ENCODE assay signal across 1 cellular context in the genomic region with DNA sequence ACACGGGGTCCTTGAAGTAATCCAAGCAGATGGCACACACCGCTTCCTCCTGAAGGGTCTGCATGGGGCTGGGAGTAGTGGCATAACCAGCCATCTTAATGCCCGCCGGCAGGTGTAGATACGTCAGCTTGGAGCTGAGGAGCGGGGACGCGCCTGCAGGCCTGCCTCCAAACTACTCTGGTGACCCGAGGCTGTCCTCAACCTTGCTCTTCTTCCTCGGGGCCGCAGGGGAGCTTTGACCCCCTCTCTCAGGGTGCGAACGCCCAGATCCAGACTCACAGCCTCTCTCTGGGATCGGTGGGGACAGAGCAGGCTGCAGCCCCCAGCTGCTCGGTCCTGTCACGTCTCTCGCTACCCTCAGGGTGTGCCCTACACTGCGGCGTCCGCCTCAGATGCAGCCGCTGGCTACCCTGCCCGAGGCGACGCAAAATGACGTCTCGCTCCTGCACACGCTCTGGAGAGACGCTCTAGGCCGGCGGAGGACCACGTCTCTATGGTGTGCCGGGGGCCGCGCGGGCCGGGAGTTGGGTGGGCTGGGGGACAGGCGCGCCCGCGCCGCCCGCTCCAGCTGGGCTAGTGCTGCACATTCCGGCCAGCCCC.
A peak's percentile ranks its signal among the peaks of the same experiment; 100 is the strongest.
TF ChIP-seq lines count a peak whose summit lies in the region.

TSS of gene TRIM52 (minus strand) at position 424 of the 600 bp plus-strand sequence. CDS start at position 94, 330 bp downstream.

TF ChIP-seq in A549, 52 proteins besides CTCF, POLR2A, EP300 and RAD21 (continued from another document):
- TF ChIP-seq REST (IDR thresholded peaks at IDR 0.05): no peak
- TF ChIP-seq GATA3 (IDR thresholded peaks at IDR 0.05; ENCODE audit: borderline replicate concordance): 0 out of 2 replicates have a peak, but pooled peaks have one; percentile 38
- TF ChIP-seq BCL3 (IDR thresholded peaks at IDR 0.05): peak; percentile 70; the same call in 1 of the 3 replicates
- TF ChIP-seq, protein P1, sequence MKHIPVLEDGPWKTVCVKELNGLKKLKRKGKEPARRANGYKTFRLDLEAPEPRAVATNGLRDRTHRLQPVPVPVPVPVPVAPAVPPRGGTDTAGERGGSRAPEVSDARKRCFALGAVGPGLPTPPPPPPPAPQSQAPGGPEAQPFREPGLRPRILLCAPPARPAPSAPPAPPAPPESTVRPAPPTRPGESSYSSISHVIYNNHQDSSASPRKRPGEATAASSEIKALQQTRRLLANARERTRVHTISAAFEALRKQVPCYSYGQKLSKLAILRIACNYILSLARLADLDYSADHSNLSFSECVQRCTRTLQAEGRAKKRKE (CRISPR knock-in tag; IDR thresholded peaks at IDR 0.05; ENCODE audit: low read depth): no peak
- TF ChIP-seq RNF2 (IDR thresholded peaks at IDR 0.05; ENCODE audit: borderline replicate concordance, low read depth): no peak
- TF ChIP-seq, protein P2, sequence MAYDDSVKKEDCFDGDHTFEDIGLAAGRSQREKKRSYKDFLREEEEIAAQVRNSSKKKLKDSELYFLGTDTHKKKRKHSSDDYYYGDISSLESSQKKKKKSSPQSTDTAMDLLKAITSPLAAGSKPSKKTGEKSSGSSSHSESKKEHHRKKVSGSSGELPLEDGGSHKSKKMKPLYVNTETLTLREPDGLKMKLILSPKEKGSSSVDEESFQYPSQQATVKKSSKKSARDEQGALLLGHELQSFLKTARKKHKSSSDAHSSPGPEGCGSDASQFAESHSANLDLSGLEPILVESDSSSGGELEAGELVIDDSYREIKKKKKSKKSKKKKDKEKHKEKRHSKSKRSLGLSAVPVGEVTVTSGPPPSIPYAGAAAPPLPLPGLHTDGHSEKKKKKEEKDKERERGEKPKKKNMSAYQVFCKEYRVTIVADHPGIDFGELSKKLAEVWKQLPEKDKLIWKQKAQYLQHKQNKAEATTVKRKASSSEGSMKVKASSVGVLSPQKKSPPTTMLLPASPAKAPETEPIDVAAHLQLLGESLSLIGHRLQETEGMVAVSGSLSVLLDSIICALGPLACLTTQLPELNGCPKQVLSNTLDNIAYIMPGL (CRISPR knock-in tag; IDR thresholded peaks at IDR 0.05; ENCODE audit: borderline replicate concordance): peak; percentile 79
- no peak for TF ChIP-seq ZNF302 (CRISPR knock-in tag; IDR thresholded peaks at IDR 0.05)
- no peak for TF ChIP-seq RARB (CRISPR knock-in tag; IDR thresholded peaks at IDR 0.05)
- TF ChIP-seq HOXA7 (CRISPR knock-in tag; IDR thresholded peaks at IDR 0.05): no peak
- no peak for TF ChIP-seq POLR2AphosphoS2 (conservative IDR thresholded peaks at IDR 0.05; ENCODE audit: low read length)
- no peak for TF ChIP-seq E2F6 (IDR thresholded peaks at IDR 0.05; ENCODE audit: borderline replicate concordance, low read depth)
- TF ChIP-seq EHMT2 (IDR thresholded peaks at IDR 0.05; ENCODE audit: low read depth): no peak
- no peak for TF ChIP-seq MYC (IDR thresholded peaks at IDR 0.05; ENCODE audit: borderline replicate concordance, low read length)
